ENCODE assay signal across 8 cellular contexts in the genomic region with DNA sequence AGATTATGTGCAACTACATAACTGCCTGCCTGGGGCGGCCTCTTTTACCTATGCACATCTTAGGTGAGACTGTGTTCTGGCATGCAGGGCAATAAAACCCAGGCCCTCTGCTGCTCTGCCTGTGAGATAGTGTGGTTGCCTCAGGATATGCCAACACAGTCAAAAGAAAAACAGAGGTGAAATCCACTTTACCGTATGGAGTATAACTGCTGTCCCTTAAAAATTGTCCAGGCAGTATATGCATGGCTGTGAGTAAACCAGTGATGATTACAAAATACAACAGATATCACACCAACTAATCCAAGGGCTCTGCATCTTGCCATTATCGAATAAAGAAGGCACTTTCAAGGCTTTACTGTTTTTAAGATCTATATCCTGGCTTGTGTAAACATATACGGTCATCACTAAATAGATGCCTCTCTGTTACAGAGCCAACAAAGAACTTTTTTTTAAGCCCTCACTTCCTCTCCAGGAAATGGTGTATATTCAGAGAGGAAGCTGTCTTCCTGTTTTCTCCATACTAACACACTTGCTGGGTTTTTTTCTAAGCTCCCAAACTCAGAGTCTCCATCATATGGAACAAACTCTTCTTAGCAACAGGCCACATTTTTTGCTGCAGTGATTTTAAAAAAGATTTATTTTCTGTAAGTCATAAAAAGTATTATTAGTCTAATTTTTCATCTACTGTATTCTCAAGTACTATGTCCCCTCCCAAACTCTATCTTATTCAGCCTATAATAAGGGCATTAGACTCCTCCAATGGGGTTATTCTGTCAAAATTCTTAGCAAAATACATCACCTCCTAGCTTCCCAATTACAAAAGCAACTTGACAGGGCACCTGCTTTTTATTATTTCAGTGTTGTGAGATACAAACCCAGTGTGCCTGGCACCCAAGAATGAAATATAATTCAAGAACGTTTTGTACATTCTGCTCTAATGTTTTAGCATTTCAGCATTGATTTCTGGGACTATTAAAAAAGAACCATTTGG.
A peak's percentile ranks its signal among the peaks of the same experiment; 100 is the strongest.
DNase-seq lines count a peak whose midpoint lies in the region; ATAC-seq and TF ChIP-seq lines count a peak whose summit lies in the region.

No MANE protein-coding gene starts in this region.

- peaks cover 91% of the 10 kb centered on the region for H3K79me2 ChIP-seq in PC-9 (ENCODE audit: low read depth)

- H3K4me1 Mint-ChIP-seq in endothelial cell (ENCODE audit: unreplicated experiment), result peaks cover 58% of the 10 kb centered on the region

- H3K27me3 ChIP-seq in PC-9 (ENCODE audit: insufficient read depth, low read depth) (no peaks in the 10 kb centered on the region), gastrocnemius medialis (no peaks in the 10 kb centered on the region), ovary (no peaks in the 10 kb centered on the region), adrenal gland (no peaks in the 10 kb centered on the region)

- POLR2A ChIA-PET in PC-9 (lab: Charles Lee; ENCODE audit: unreplicated experiment), result interaction anchor here (0.6 kb wide), 2 partner anchors 52 to 170 kb away, joined by 3 to 7 read pairs; no protein-coding TSS in a partner anchor

- H3F3A ChIP-seq in PC-9 (ENCODE audit: insufficient read depth, low read depth), result peaks cover 32% of the 10 kb centered on the region

- peak overlapping the region; percentile 97 for H3K27ac Mint-ChIP-seq in endothelial cell (ENCODE audit: unreplicated experiment)

- CTCF ChIA-PET in PC-9 (lab: Charles Lee), result no interaction called here

- WGBS in ovary, 3 donors, result 77 to 82% (median 81%) methylated on average over 5 of the region's 5 CpGs
- WGBS in adrenal gland, 4 donors, result 62 to 72% (median 64%) methylated on average over 5 of the region's 5 CpGs

- H3K36me3 Mint-ChIP-seq in endothelial cell (ENCODE audit: low read depth, unreplicated experiment), result no peaks in the 10 kb centered on the region

- peak overlapping the region; percentile 25 for H3K4me2 ChIP-seq in PC-9

- TF ChIP-seq CTCF in PC-9 (conservative IDR thresholded peaks at IDR 0.05), result no peak
- TF ChIP-seq CTCF in endothelial cell (IDR thresholded peaks at IDR 0.05; ENCODE audit: unreplicated experiment), result no peak
- TF ChIP-seq CTCF in gastrocnemius medialis (IDR thresholded peaks at IDR 0.05 in 4 of 5, conservative IDR thresholded peaks at IDR 0.05 in 1 of 5), result no peak
- no peak for TF ChIP-seq CTCF in ovary (IDR thresholded peaks at IDR 0.05)
- no peak for TF ChIP-seq CTCF in adrenal gland (IDR thresholded peaks at IDR 0.05)

- H3K9me3 Mint-ChIP-seq in endothelial cell (ENCODE audit: unreplicated experiment), result no peaks in the 10 kb centered on the region

- H3K4me3 Mint-ChIP-seq in endothelial cell (ENCODE audit: unreplicated experiment), result peak overlapping the region; percentile 37

- peaks cover 33% of the 10 kb centered on the region for H3K4me1 ChIP-seq in PC-9 (replicated peaks; ENCODE audit: insufficient read depth)
- H3K4me1 ChIP-seq in gastrocnemius medialis, result peaks cover 4 to 24% of the 10 kb centered on the region in 2 donors
- peaks cover 7% of the 10 kb centered on the region for H3K4me1 ChIP-seq in ovary (ENCODE audit: insufficient read depth)
- H3K4me1 ChIP-seq in adrenal gland (replicated peaks in 1 of 2), result peaks cover 0 to 17% of the 10 kb centered on the region in 2 donors

- no peak for TF ChIP-seq EP300 in ovary (IDR thresholded peaks at IDR 0.05)

- in situ Hi-C loops in gastrocnemius medialis (cut with MboI; ENCODE audit: low sequenced_read_pairs in 4 of 4), result no loop called here

- DNase-seq in PC-9 (peak in 1 of 2 experiments; percentile 87), endothelial cell (ENCODE audit: low spot score) (peak; percentile 16), gastrocnemius medialis (no peak), occipital lobe (lab: John Stamatoyannopoulos, UW) (no peak), ovary (no peak), adrenal gland (no peak)

- H3K4me3 ChIP-seq in PC-9 (no peak overlapping the region), gastrocnemius medialis (no peak overlapping the region), ovary (no peak overlapping the region), adrenal gland (no peak overlapping the region)

- no peaks in the 10 kb centered on the region for H4K20me1 ChIP-seq in PC-9 (ENCODE audit: insufficient read depth)

- H3K27ac ChIP-seq in PC-9 (peak overlapping the region; percentile 65), gastrocnemius medialis (peak overlapping the region; percentile 30 to 63 (median 36)), ovary (no peak overlapping the region), adrenal gland (peak overlapping the region in 2 of 5 donors; percentile 13 to 72)

- no peak for TF ChIP-seq POLR2A in gastrocnemius medialis (IDR thresholded peaks at IDR 0.05)
- no peak for TF ChIP-seq POLR2A in ovary (IDR thresholded peaks at IDR 0.05)
- no peak for TF ChIP-seq POLR2A in adrenal gland (IDR thresholded peaks at IDR 0.05)

- no peaks in the 10 kb centered on the region for H3K9me2 ChIP-seq in PC-9 (ENCODE audit: insufficient read depth)

- no peaks in the 10 kb centered on the region for H3K27me3 Mint-ChIP-seq in endothelial cell (ENCODE audit: unreplicated experiment)

- ATAC-seq in GM21529 (IDR thresholded peaks at IDR 0.05; ENCODE audit: unreplicated experiment), result peak; percentile 46
- ATAC-seq in gastrocnemius medialis, result peak in 1 of 2 donors; percentile 63
- ATAC-seq in GM19023 (IDR thresholded peaks at IDR 0.05; ENCODE audit: unreplicated experiment), result no peak

- no peak overlapping the region for H2AFZ ChIP-seq in PC-9

- H3K9me3 ChIP-seq in PC-9 (ENCODE audit: insufficient read depth, low read depth), result no peaks in the 10 kb centered on the region
- no peaks in the 10 kb centered on the region for H3K9me3 ChIP-seq in gastrocnemius medialis
- no peaks in the 10 kb centered on the region for H3K9me3 ChIP-seq in ovary
- H3K9me3 ChIP-seq in adrenal gland (replicated peaks in 1 of 3), result no peaks in the 10 kb centered on the region

- intact Hi-C loops in PC-9 (cut with micrococcal nuclease; ENCODE audit: unreplicated experiment) (no loop called here), gastrocnemius medialis (cut with DNase I; ENCODE audit: low total_unique reads) (no loop called here), ovary (cut with DNase I) (no loop called here), adrenal gland (cut with DNase I) (no loop called here)

- H3K36me3 ChIP-seq in PC-9 (ENCODE audit: low read depth) (peaks cover 13% of the 10 kb centered on the region; the same call in 1 of the 2 replicates), gastrocnemius medialis (no peaks in the 10 kb centered on the region), ovary (no peaks in the 10 kb centered on the region), adrenal gland (replicated peaks in 1 of 2) (no peaks in the 10 kb centered on the region)

- no TSS peak for BruUV-seq in PC-9 (replicated peaks; lab: Mats Ljungman, UMichigan)

Comparison
In these comparisons a context has a peak if more than half of its experiments do, and no peak if none do; other contexts are left out.
1. H3K27ac ChIP-seq: peak in PC-9 (single experiment) and gastrocnemius medialis (4 of 4); none in ovary (0 of 2).